26 cellular contexts compared by ENCODE assay signal in the genomic region with DNA sequence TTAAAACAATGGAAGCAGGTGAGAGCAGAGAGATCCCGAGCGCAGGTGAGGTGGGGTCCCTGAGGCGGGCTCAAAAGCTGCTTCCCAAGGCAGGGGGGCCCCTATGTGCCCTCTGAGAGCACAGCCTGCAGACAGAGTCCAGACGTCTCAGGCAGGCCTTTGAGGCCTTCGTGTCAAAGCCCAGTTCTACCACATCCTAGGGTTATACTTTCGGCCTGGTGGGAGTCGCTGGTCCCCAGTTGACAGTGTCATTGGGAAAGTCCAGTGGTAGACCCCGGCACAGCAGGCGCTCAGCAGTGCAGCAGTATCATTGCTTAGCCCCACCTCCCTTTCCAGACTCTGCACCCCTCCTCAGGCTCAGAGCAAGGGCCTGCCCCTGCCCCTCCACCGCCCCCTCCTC. TPM values are rescaled to one million over a fixed set of nuclear protein-coding genes. Genes with fewer than 3 reads are reported as not detected.
"Had no signal": no experiment of that assay in that cellular context is flagged by ENCODE, and none has a peak within 500 bp of the region (broad histone marks: within the 10 kb centered on the region; RNA-seq: fewer than 3 reads in every experiment).

No MANE protein-coding gene starts in this region.

- H3K36me3 Mint-ChIP-seq: activated naive CD8-positive, alpha-beta T cell treated with anti-CD3 and anti-CD28 coated beads for 36 hours; WTC11 had no signal

- H3K27ac ChIP-seq: brain microvascular endothelial cell, Peyer's patch had no signal

- H3K4me1 ChIP-seq: Peyer's patch had no signal

- H3K27me3 ChIP-seq: brain microvascular endothelial cell, cardiac muscle cell, MG63, Peyer's patch had no signal

- H3K4me1 Mint-ChIP-seq: activated naive CD8-positive, alpha-beta T cell treated with anti-CD3 and anti-CD28 coated beads for 36 hours; T-helper 17 cell; WTC11 had no signal

- H3K4me3 ChIP-seq: cardiac muscle cell, MG63, Peyer's patch had no signal

- DNase-seq: activated CD4-positive, alpha-beta T cell treated with anti-CD3 and anti-CD28 coated beads for 48 hours; activated CD4-positive, alpha-beta T cell treated with anti-CD3 and anti-CD28 coated beads, Interleukin-2, amount 50 U/mL, for 4 hours; activated CD4-positive, CD25-positive, alpha-beta regulatory T cell treated with anti-CD3 and anti-CD28 coated beads, Interleukin-2, amount 50 U/mL, for 72 hours; activated CD8-positive, alpha-beta memory T cell treated with anti-CD3 and anti-CD28 coated beads, Interleukin-2, amount 50 U/mL, for 48 hours; activated CD8-positive, alpha-beta T cell treated with anti-CD3 and anti-CD28 coated beads, Interleukin-2, amount 10 ng/mL, durations not matched to agents 7 days and 5 days; activated effector memory CD4-positive, alpha-beta T cell treated with anti-CD3 and anti-CD28 coated beads, Interleukin-2, amount 50 U/mL, for 16 hours; activated naive CD4-positive, alpha-beta T cell treated with Interleukin-2 at 50 U/mL for 16 hours; activated naive CD8-positive, alpha-beta T cell treated with anti-CD3 and anti-CD28 coated beads for 36 hours; activated T-cell treated with anti-CD3 and anti-CD28 coated beads, Interleukin-2, amount 50 U/mL, for 24 hours; brain microvascular endothelial cell; MG63; MV-4-11; NCI-H1092 treated with DMSO at 0.1 percent for 48 hours; NCI-H1417 treated with DMSO at 0.1 percent for 48 hours; NCI-H1694 treated with DMSO at 0.1 percent for 48 hours; NCI-H2029 treated with DMSO at 0.1 percent for 48 hours; NCI-H510A treated with DMSO at 0.1 percent for 48 hours; NCI-H69; Peyer's patch; SIG-M5; T-helper 17 cell; T-helper 9 cell had no signal

- H3K4me3 Mint-ChIP-seq: activated CD8-positive, alpha-beta T cell treated with anti-CD3 and anti-CD28 coated beads, Interleukin-2, amount 10 ng/mL, durations not matched to agents 7 days and 5 days; activated naive CD8-positive, alpha-beta T cell treated with anti-CD3 and anti-CD28 coated beads for 36 hours; activated T-cell treated with anti-CD3 and anti-CD28 coated beads, Interleukin-2, amount 50 U/mL, for 24 hours; activated T-helper 1 cell treated with anti-CD3 and anti-CD28 coated beads, Interleukin-12 subunit alpha, Interleukin-12 subunit beta, Interleukin-2, Interleukin-4 antibody, amounts not matched to agents 30 ng/mL and 10 ng/mL and 1 ng/mL, durations not matched to agents 14 hours and 24 hours and 36 hours; T-helper 17 cell; WTC11 had no signal

- H3K9me3 ChIP-seq: MG63, Peyer's patch had no signal

- H3K36me3 ChIP-seq: brain microvascular endothelial cell, cardiac muscle cell, MG63, Peyer's patch had no signal

- H3K27ac Mint-ChIP-seq: activated CD8-positive, alpha-beta T cell treated with anti-CD3 and anti-CD28 coated beads, Interleukin-2, amount 10 ng/mL, durations not matched to agents 7 days and 5 days; activated naive CD8-positive, alpha-beta T cell treated with anti-CD3 and anti-CD28 coated beads for 36 hours; activated T-cell treated with anti-CD3 and anti-CD28 coated beads, Interleukin-2, amount 50 U/mL, for 24 hours; activated T-helper 1 cell treated with anti-CD3 and anti-CD28 coated beads, Interleukin-12 subunit alpha, Interleukin-12 subunit beta, Interleukin-2, Interleukin-4 antibody, amounts not matched to agents 30 ng/mL and 10 ng/mL and 1 ng/mL, durations not matched to agents 14 hours and 24 hours and 36 hours; T-helper 17 cell; WTC11 had no signal

- H3K9me3 Mint-ChIP-seq: activated naive CD8-positive, alpha-beta T cell treated with anti-CD3 and anti-CD28 coated beads for 36 hours; activated T-cell treated with anti-CD3 and anti-CD28 coated beads, Interleukin-2, amount 50 U/mL, for 24 hours; activated T-helper 1 cell treated with anti-CD3 and anti-CD28 coated beads, Interleukin-12 subunit alpha, Interleukin-12 subunit beta, Interleukin-2, Interleukin-4 antibody, amounts not matched to agents 30 ng/mL and 10 ng/mL and 1 ng/mL, durations not matched to agents 14 hours and 24 hours and 36 hours; WTC11 had no signal

- ATAC-seq: activated CD8-positive, alpha-beta T cell treated with anti-CD3 and anti-CD28 coated beads, Interleukin-2, amount 10 ng/mL, durations not matched to agents 7 days and 5 days; T-helper 17 cell; WTC11 had no signal

RNA-seq across cellular contexts. Expression of gene LINC01488, which starts 9.1 kb away (rescaled TPM):
- total RNA-seq: activated CD8-positive, alpha-beta T cell treated with anti-CD3 and anti-CD28 coated beads, Interleukin-2, amount 10 ng/mL, durations not matched to agents 7 days and 5 days; activated naive CD8-positive, alpha-beta T cell treated with anti-CD3 and anti-CD28 coated beads for 36 hours; activated T-helper 1 cell treated with anti-CD3 and anti-CD28 coated beads, Interleukin-12 subunit alpha, Interleukin-12 subunit beta, Interleukin-2, Interleukin-4 antibody, amounts not matched to agents 30 ng/mL and 10 ng/mL and 1 ng/mL, durations not matched to agents 14 hours and 24 hours and 36 hours; Peyer's patch; T-helper 17 cell; WTC11 had no signal
- polyA plus RNA-seq: adipose tissue had no signal
